ENCODE assay signal across 18 cellular contexts in the genomic region with DNA sequence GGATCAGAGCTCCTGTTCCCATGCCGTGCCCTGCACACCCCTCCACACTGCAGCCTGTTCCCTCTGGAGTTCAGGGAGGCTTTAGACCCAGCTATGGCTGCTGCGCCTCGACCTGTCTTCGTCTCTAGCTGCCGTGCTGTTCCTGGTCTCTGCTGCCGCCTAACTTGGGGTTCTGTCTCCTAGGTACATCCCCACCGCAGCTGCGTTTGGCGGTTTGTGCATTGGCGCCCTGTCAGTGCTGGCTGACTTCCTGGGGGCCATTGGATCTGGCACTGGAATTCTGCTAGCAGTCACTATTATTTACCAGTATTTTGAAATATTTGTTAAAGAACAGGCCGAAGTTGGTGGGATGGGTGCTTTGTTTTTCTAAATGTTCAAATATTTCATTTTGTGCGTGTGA.
"Had no signal": no experiment of that assay in that cellular context is flagged by ENCODE, and none has a peak within 500 bp of the region (broad histone marks: within the 10 kb centered on the region; RNA-seq: fewer than 3 reads in every experiment).

No MANE protein-coding gene starts in this region.

- H3K4me1 Mint-ChIP-seq: memory B cell had no signal

- H3K4me3 Mint-ChIP-seq: activated naive CD8-positive, alpha-beta T cell treated with anti-CD3 and anti-CD28 coated beads, Interleukin-2, amount 10 ng/mL, durations not matched to agents 7 days and 5 days; memory B cell; natural killer cell; T-helper 2 cell treated with Interferon-gamma antibody and Interleukin-4, amounts not matched to agents 5 μg/mL and 100 μg/mL, for 36 hours had no signal

- H3K9me3 Mint-ChIP-seq: activated naive CD8-positive, alpha-beta T cell treated with anti-CD3 and anti-CD28 coated beads, Interleukin-2, amount 10 ng/mL, durations not matched to agents 7 days and 5 days; memory B cell; natural killer cell; T-helper 2 cell treated with Interferon-gamma antibody and Interleukin-4, amounts not matched to agents 5 μg/mL and 100 μg/mL, for 36 hours had no signal

- ATAC-seq: left lung, natural killer cell had no signal

- H3K9me3 ChIP-seq: ascending aorta, colonic mucosa, esophagus muscularis mucosa, left lung, right atrium auricular region, stomach had no signal

- H3K27me3 Mint-ChIP-seq: activated naive CD8-positive, alpha-beta T cell treated with anti-CD3 and anti-CD28 coated beads, Interleukin-2, amount 10 ng/mL, durations not matched to agents 7 days and 5 days; memory B cell; progenitor cell of endocrine pancreas had no signal

- H3K36me3 ChIP-seq: colonic mucosa had no signal

- H3K27ac ChIP-seq: ascending aorta, colonic mucosa, esophagus muscularis mucosa, left lung, right atrium auricular region, skin epidermis, stomach had no signal

- H3K4me3 ChIP-seq: ascending aorta, colonic mucosa, esophagus muscularis mucosa, left lung, right atrium auricular region, skin epidermis, stomach had no signal

- H3K4me1 ChIP-seq: ascending aorta, colonic mucosa, esophagus muscularis mucosa, left lung, right atrium auricular region, stomach had no signal

- H3K27ac Mint-ChIP-seq: activated naive CD8-positive, alpha-beta T cell treated with anti-CD3 and anti-CD28 coated beads, Interleukin-2, amount 10 ng/mL, durations not matched to agents 7 days and 5 days; progenitor cell of endocrine pancreas; T-helper 2 cell treated with Interferon-gamma antibody and Interleukin-4, amounts not matched to agents 5 μg/mL and 100 μg/mL, for 36 hours had no signal

- DNase-seq: activated effector memory CD4-positive, alpha-beta T cell treated with anti-CD3 and anti-CD28 coated beads, Interleukin-2, amount 50 U/mL, for 16 hours; activated naive CD8-positive, alpha-beta T cell treated with anti-CD3 and anti-CD28 coated beads, Interleukin-2, amount 10 ng/mL, durations not matched to agents 7 days and 5 days; activated T-cell treated with anti-CD3 and anti-CD28 coated beads, Interleukin-2, amount 50 U/mL, for 1 hour; colonic mucosa; islet precursor cell; left lung; natural killer cell; occipital lobe; stimulated activated CD4-positive, alpha-beta T cell treated with anti-CD3 and anti-CD28 coated beads, Interleukin-15, amount 100 ng/mL, for 24 hours; stimulated activated CD4-positive, alpha-beta T cell treated with anti-CD3 and anti-CD28 coated beads, Interleukin-4, amount 100 ng/mL, for 24 hours; stomach had no signal

- H3K27me3 ChIP-seq: ascending aorta, colonic mucosa, esophagus muscularis mucosa, right atrium auricular region, stomach had no signal
